ENCODE assay signal across 8 cellular contexts in the genomic region with DNA sequence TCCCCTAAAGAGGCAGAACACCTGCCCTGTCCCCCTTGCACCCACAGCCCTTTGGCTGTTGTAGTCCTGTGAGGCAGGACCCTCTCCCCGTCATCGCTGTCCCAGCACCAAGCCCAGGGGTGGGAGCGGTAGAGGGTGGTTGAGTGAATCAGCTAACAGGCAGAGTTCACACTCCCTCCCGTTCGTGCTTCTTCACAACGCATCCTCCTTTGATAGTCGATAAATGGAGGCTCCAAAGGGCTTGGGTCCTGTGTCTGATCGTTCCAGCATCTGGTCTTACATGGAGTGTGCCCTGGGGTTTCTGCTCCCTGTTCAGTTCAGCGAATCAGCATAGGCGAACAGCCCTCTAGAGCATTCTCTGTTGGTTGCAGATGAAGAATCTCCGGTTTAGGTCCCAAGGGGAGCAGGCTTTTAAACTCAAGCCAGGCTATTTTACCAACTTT. TPM values are rescaled to one million over a fixed set of nuclear protein-coding genes. Genes with fewer than 3 reads are reported as not detected.
DNase-seq lines count a peak whose midpoint lies in the region; ATAC-seq and TF ChIP-seq lines count a peak whose summit lies in the region.

No MANE protein-coding gene starts in this region.

- peaks cover 28 to 41% (median 28%) of the 10 kb centered on the region in 3 donors for H3K36me3 ChIP-seq in skeletal muscle tissue (ENCODE audit: control insufficient read depth in 3 of 3, insufficient read depth in 3 of 3, low read length in 3 of 3)

- H3K27ac ChIP-seq in skeletal muscle tissue (ENCODE audit: low read depth, low read length): peak overlapping the region; percentile 88

- H3K36me3 Mint-ChIP-seq in activated T-cell treated with anti-CD3 and anti-CD28 coated beads, Interleukin-2, amount 50 U/mL, for 4 hours (ENCODE audit: insufficient read depth): peaks cover 28% of the 10 kb centered on the region
- peaks cover 54% of the 10 kb centered on the region for H3K36me3 Mint-ChIP-seq in activated B cell treated with CpG ODN at 0.5 μM for 24 hours (ENCODE audit: low read depth)

- intact Hi-C loops in activated B cell treated with CpG ODN at 0.5 μM for 24 hours (cut with micrococcal nuclease): loop anchor here (1.0 to 5.0 kb wide), 4 partner anchors 117 to 1226 kb away; partner anchors contain the start of genes ISY1, RAB43 and SEC61A1

- CTCF ChIA-PET in activated B cell treated with CpG ODN at 0.5 μM for 24 hours (lab: Charles Lee): interaction anchor here (4.6 kb wide), 1 partner anchor 38 kb away, joined by 21 read pairs; a partner anchor contains a TSS

- no peaks in the 10 kb centered on the region for H3K27me3 Mint-ChIP-seq in activated T-cell treated with anti-CD3 and anti-CD28 coated beads, Interleukin-2, amount 50 U/mL, for 4 hours (ENCODE audit: low read depth)
- H3K27me3 Mint-ChIP-seq in activated B cell treated with CpG ODN at 0.5 μM for 24 hours: no peaks in the 10 kb centered on the region

- no peaks in the 10 kb centered on the region for H3K9me3 Mint-ChIP-seq in activated T-cell treated with anti-CD3 and anti-CD28 coated beads, Interleukin-2, amount 50 U/mL, for 4 hours
- no peaks in the 10 kb centered on the region for H3K9me3 Mint-ChIP-seq in activated B cell treated with CpG ODN at 0.5 μM for 24 hours

- H3K4me3 ChIP-seq in skeletal muscle tissue (ENCODE audit: low read length in 3 of 3): peak overlapping the region; percentile 81 to 91 (median 82)

- H3K27me3 ChIP-seq in skeletal muscle tissue (ENCODE audit: control insufficient read depth in 3 of 3, insufficient read depth in 3 of 3, low read length in 3 of 3): no peaks in the 10 kb centered on the region

- no peak for ATAC-seq in activated T-cell treated with anti-CD3 and anti-CD28 coated beads, Interleukin-2, amount 50 U/mL, for 4 hours
- ATAC-seq in activated B cell treated with CpG ODN at 0.5 μM for 24 hours (ENCODE audit: low read depth) (peak; percentile 18), HG03469 (IDR thresholded peaks at IDR 0.05; ENCODE audit: unreplicated experiment) (no peak)

- peak overlapping the region; percentile 83 to 94 (median 86) for H3K9ac ChIP-seq in skeletal muscle tissue (ENCODE audit: low read depth in 1 of 3, low read length in 3 of 3)

- POLR2A ChIA-PET in activated B cell treated with CpG ODN at 0.5 μM for 24 hours (lab: Charles Lee): interaction anchor here (0.6 to 8.5 kb wide), 5 partner anchors 12 to 162 kb away, joined by 3 to 172 read pairs (median 5); partner anchors contain the start of genes COPG1, IFT122 and MBD4

- no peaks in the 10 kb centered on the region for H3K9me3 ChIP-seq in skeletal muscle tissue (ENCODE audit: control insufficient read depth in 3 of 3, low read length in 3 of 3)

- peaks cover 39% of the 10 kb centered on the region for H3K4me1 Mint-ChIP-seq in activated T-cell treated with anti-CD3 and anti-CD28 coated beads, Interleukin-2, amount 50 U/mL, for 4 hours (ENCODE audit: low read depth)
- H3K4me1 Mint-ChIP-seq in activated B cell treated with CpG ODN at 0.5 μM for 24 hours: peaks cover 73% of the 10 kb centered on the region

- no peak for TF ChIP-seq CTCF in activated B cell treated with CpG ODN at 0.5 μM for 24 hours (IDR thresholded peaks at IDR 0.05)

- no peak for DNase-seq in activated T-cell treated with anti-CD3 and anti-CD28 coated beads, Interleukin-2, amount 50 U/mL, for 4 hours
- DNase-seq in activated T-cell treated with anti-CD3 and anti-CD28 coated beads for 4 hours: no peak
- peak; percentile 37 for DNase-seq in activated B cell treated with CpG ODN at 0.5 μM for 24 hours
- peak; percentile 18 for DNase-seq in globus pallidus (ENCODE audit: low spot score)
- no peak for DNase-seq in GOT3 (lab: John Stamatoyannopoulos, UW)
- DNase-seq in NCI-H1092 (lab: John Stamatoyannopoulos, UW): no peak

- peaks cover 15 to 17% (median 17%) of the 10 kb centered on the region in 3 donors for H3K4me1 ChIP-seq in skeletal muscle tissue (ENCODE audit: control insufficient read depth in 3 of 3, insufficient read depth in 3 of 3, low read length in 3 of 3)

- peak overlapping the region; percentile 86 for H3K4me3 Mint-ChIP-seq in activated T-cell treated with anti-CD3 and anti-CD28 coated beads, Interleukin-2, amount 50 U/mL, for 4 hours
- H3K4me3 Mint-ChIP-seq in activated B cell treated with CpG ODN at 0.5 μM for 24 hours: peak overlapping the region; percentile 89

- H3K27ac Mint-ChIP-seq in activated B cell treated with CpG ODN at 0.5 μM for 24 hours: peak overlapping the region; percentile 86

RNA-seq across cellular contexts. Expression of gene HMCES, which starts 0.8 kb away (rescaled TPM):
- total RNA-seq in activated T-cell treated with anti-CD3 and anti-CD28 coated beads, Interleukin-2, amount 50 U/mL, for 4 hours: 10 to 100 TPM; 62.3 to 74.9 (median 68.6) TPM
- 31.7 and 37.2 TPM in 2 replicates for total RNA-seq in activated B cell treated with CpG ODN at 0.5 μM for 24 hours
- 17.2 TPM for total RNA-seq in skeletal muscle tissue

RNA-seq across cellular contexts. Expression of gene COPG1, which starts 28.4 kb away (rescaled TPM):
- total RNA-seq in activated T-cell treated with anti-CD3 and anti-CD28 coated beads, Interleukin-2, amount 50 U/mL, for 4 hours: 100 to 1,000 TPM; 144 to 163 (median 151) TPM
- total RNA-seq in activated B cell treated with CpG ODN at 0.5 μM for 24 hours: 92.2 and 101 TPM in 2 replicates
- total RNA-seq in skeletal muscle tissue: 120 TPM

Comparison
In these comparisons a context has a peak if more than half of its experiments do, and no peak if none do; other contexts are left out.
1. DNase-seq: peak in activated B cell treated with CpG ODN at 0.5 μM for 24 hours (single experiment) and globus pallidus (single experiment); none in activated T-cell treated with anti-CD3 and anti-CD28 coated beads, Interleukin-2, amount 50 U/mL, for 4 hours (single experiment), activated T-cell treated with anti-CD3 and anti-CD28 coated beads for 4 hours (single experiment), GOT3 (single experiment) and NCI-H1092 (single experiment).